Comparison of ENCODE assay signal across 13 cellular contexts in genomic region chr1:201013991-201014815, GRCh38. TPM values are rescaled to one million over a fixed set of nuclear protein-coding genes. Genes with fewer than 3 reads are reported as not detected.
DNase-seq lines count a peak whose midpoint lies in the region; ATAC-seq, FAIRE-seq and TF ChIP-seq lines count a peak whose summit lies in the region.
"Had no signal": no experiment of that assay in that cellular context is flagged by ENCODE, and none has a peak within 500 bp of the region (broad histone marks: within the 10 kb centered on the region; RNA-seq: fewer than 3 reads in every experiment).

No MANE protein-coding gene starts in this region.

- WGBS in heart left ventricle, 4 donors = 40 to 69% (median 54%) methylated on average over 29 to 33 of the region's 33 CpGs
- 84% methylated on average over 28 of the region's 33 CpGs for WGBS in K562 (ENCODE audit: insufficient coverage, low coverage, missing lambda C conversion rate)

- H3K9ac ChIP-seq in K562 (ENCODE audit: insufficient read depth in 1 of 2, low read depth in 2 of 2, low read length in 2 of 2) = peak overlapping the region in 1 of 2 experiments; percentile 36; a peak in 1 of 4 replicates

- H4K20me1 ChIP-seq in K562 (replicated peaks; ENCODE audit: control insufficient read depth, insufficient read depth, low read length) = no peaks in the 10 kb centered on the region

- peak in 2 of 4 donors; percentile 16 to 26 for ATAC-seq in heart left ventricle
- no peak for ATAC-seq in K562
- ATAC-seq in upper lobe of right lung = no peak
- no peak for ATAC-seq in GM18867 (IDR thresholded peaks at IDR 0.05; ENCODE audit: unreplicated experiment)
- no peak for ATAC-seq in sciatic nerve
- ATAC-seq: GM12878; stimulated activated naive CD8-positive, alpha-beta T cell treated with anti-CD3 and anti-CD28 coated beads, Interleukin-15, amount 100 ng/mL, for 72 hours had no signal

- CTCF ChIA-PET in K562 (lab: Yijun Ruan, JAX; ENCODE audit: low intra/inter-chr PET ratio) (no interaction called here), Caco-2 (lab: Charles Lee) (interaction anchor here (0.9 kb wide), 1 partner anchor 72 kb away, joined by 3 read pairs; no protein-coding TSS in a partner anchor)

- POLR2A ChIA-PET in K562 (lab: Yijun Ruan, JAX) (interaction anchor here (2.1 to 3.1 kb wide), 2 partner anchors 8 to 11 kb away, joined by 11 to 13 read pairs; no protein-coding TSS in a partner anchor), Caco-2 (lab: Charles Lee) (no interaction called here)

- intact Hi-C loops in heart left ventricle (cut with DNase I) (no loop called here), cardiac septum (cut with DNase I) (loop anchor here (2.0 kb wide), 1 partner anchor 37 kb away; no protein-coding TSS in a partner anchor), K562 (cut with micrococcal nuclease) (no loop called here), upper lobe of right lung (cut with DNase I) (no loop called here), sciatic nerve (cut with DNase I) (no loop called here), Caco-2 (cut with micrococcal nuclease; ENCODE audit: unreplicated experiment) (no loop called here)

- no peak overlapping the region for H3K4me2 ChIP-seq in K562 (ENCODE audit: insufficient read depth, low read length)

- BruUV-seq in K562 (replicated peaks; lab: Mats Ljungman, UMichigan) (no TSS peak), Caco-2 (replicated peaks; lab: Mats Ljungman, UMichigan) (no TSS peak)

- no peaks in the 10 kb centered on the region for H3K36me3 Mint-ChIP-seq in Caco-2 (ENCODE audit: insufficient read depth, unreplicated experiment)

- H3K27me3 Mint-ChIP-seq in Caco-2 (ENCODE audit: insufficient read depth, unreplicated experiment) = no peaks in the 10 kb centered on the region
- H3K27me3 Mint-ChIP-seq: CD4-positive, alpha-beta memory T cell; stimulated activated naive CD8-positive, alpha-beta T cell treated with anti-CD3 and anti-CD28 coated beads, Interleukin-15, amount 100 ng/mL, for 72 hours had no signal

- H3K27ac Mint-ChIP-seq in Caco-2 (ENCODE audit: unreplicated experiment) = no peak overlapping the region

- no peak overlapping the region for H2AFZ ChIP-seq in K562 (ENCODE audit: low read depth, low read length)

- H3K27me3 ChIP-seq in heart left ventricle (peaks cover 0 to 28% (median 0%) of the 10 kb centered on the region in 9 donors), K562 (ENCODE audit: control insufficient read depth in 2 of 2, insufficient read depth in 2 of 2, low read length in 2 of 2) (no peaks in the 10 kb centered on the region), upper lobe of right lung (no peaks in the 10 kb centered on the region), Caco-2 (replicated peaks; ENCODE audit: control insufficient read depth, insufficient read depth, low read length) (no peaks in the 10 kb centered on the region)

- no peak for DNase-seq in heart left ventricle
- no peak for DNase-seq in cardiac septum (ENCODE audit: low spot score)
- DNase-seq in K562 (ENCODE audit: extremely low read depth in 1 of 4, low spot score in 3 of 4) = peak in 3 of 4 experiments; percentile 53 to 63 (median 62)
- DNase-seq in medulla oblongata (ENCODE audit: extremely low spot score) = peak; percentile 72
- no peak for DNase-seq in upper lobe of right lung
- DNase-seq in sciatic nerve (ENCODE audit: low spot score) = no peak
- no peak for DNase-seq in Caco-2
- DNase-seq: activated CD8-positive, alpha-beta memory T cell treated with anti-CD3 and anti-CD28 coated beads, Interleukin-2, amount 50 U/mL, for 4 hours; CD4-positive, alpha-beta memory T cell; left colon; stimulated activated naive CD8-positive, alpha-beta T cell treated with anti-CD3 and anti-CD28 coated beads, Interleukin-15, amount 100 ng/mL, for 72 hours had no signal

- no peak for TF ChIP-seq EP300 in K562 (IDR thresholded peaks at IDR 0.05; ENCODE audit: low read length)

- no peak for TF ChIP-seq CTCF in heart left ventricle (IDR thresholded peaks at IDR 0.05)
- TF ChIP-seq CTCF in K562 (IDR thresholded peaks at IDR 0.05 in 2 of 3, conservative IDR thresholded peaks at IDR 0.05 in 1 of 3; ENCODE audit: insufficient read depth in 2 of 3, low read depth in 1 of 3, low read length in 3 of 3) = no peak
- no peak for TF ChIP-seq CTCF in upper lobe of right lung (IDR thresholded peaks at IDR 0.05)
- TF ChIP-seq CTCF in Caco-2 (IDR thresholded peaks at IDR 0.05; ENCODE audit: insufficient read depth in 1 of 2, low read depth in 1 of 2, low read length in 1 of 2, severe bottlenecking in 1 of 2, unreplicated experiment in 1 of 2) = no peak

- H3K4me1 Mint-ChIP-seq in Caco-2 (ENCODE audit: low read depth, unreplicated experiment) = peaks cover under 1% of the 10 kb centered on the region

- peaks cover 4% of the 10 kb centered on the region; the same call in 2 of the 3 replicates for H3K79me2 ChIP-seq in K562 (ENCODE audit: control insufficient read depth, insufficient read depth, low read length)

- H3K27ac ChIP-seq in heart left ventricle = no peak overlapping the region
- no peak overlapping the region for H3K27ac ChIP-seq in K562 (ENCODE audit: extremely low read depth, low read depth, low read length)
- no peak overlapping the region for H3K27ac ChIP-seq in upper lobe of right lung

- H3K36me3 ChIP-seq in heart left ventricle = no peaks in the 10 kb centered on the region
- no peaks in the 10 kb centered on the region for H3K36me3 ChIP-seq in K562 (ENCODE audit: control insufficient read depth, insufficient read depth, low read length)
- no peaks in the 10 kb centered on the region for H3K36me3 ChIP-seq in upper lobe of right lung
- H3K36me3 ChIP-seq in Caco-2 (ENCODE audit: control insufficient read depth, insufficient read depth, low read length) = no peaks in the 10 kb centered on the region

- TF ChIP-seq POLR2A in heart left ventricle (IDR thresholded peaks at IDR 0.05) (no peak), K562 (conservative IDR thresholded peaks at IDR 0.05) (no peak)

- H3K9me3 ChIP-seq in heart left ventricle (no peaks in the 10 kb centered on the region), K562 (replicated peaks; ENCODE audit: control insufficient read depth, insufficient read depth, low read depth, low read length) (no peaks in the 10 kb centered on the region), upper lobe of right lung (no peaks in the 10 kb centered on the region), Caco-2 (no peaks in the 10 kb centered on the region)

- H3K4me1 ChIP-seq in heart left ventricle (peaks cover 0 to 65% (median 24%) of the 10 kb centered on the region in 12 donors), K562 (replicated peaks in 1 of 2; ENCODE audit: control insufficient read depth in 2 of 2, insufficient read depth in 2 of 2, low read length in 2 of 2) (peaks cover 45 to 66% of the 10 kb centered on the region in 2 experiments), upper lobe of right lung (peaks cover 41% of the 10 kb centered on the region), Caco-2 (peaks cover under 1% of the 10 kb centered on the region; the same call in 1 of the 2 replicates)

- H3K4me3 ChIP-seq in heart left ventricle (peak overlapping the region in 8 of 12 donors; percentile 2 to 28 (median 16)), K562 (no peak overlapping the region), upper lobe of right lung (peak overlapping the region; percentile 23), Caco-2 (ENCODE audit: low read depth, low read length) (no peak overlapping the region)
- H3K4me3 ChIP-seq: GM12878 had no signal

- H3K9me3 Mint-ChIP-seq in Caco-2 (ENCODE audit: unreplicated experiment) = no peaks in the 10 kb centered on the region
- H3K9me3 Mint-ChIP-seq: CD4-positive, alpha-beta memory T cell; stimulated activated naive CD8-positive, alpha-beta T cell treated with anti-CD3 and anti-CD28 coated beads, Interleukin-15, amount 100 ng/mL, for 72 hours had no signal

- no peaks in the 10 kb centered on the region for H3K9me1 ChIP-seq in K562 (ENCODE audit: control insufficient read depth, insufficient read depth, low read length)

- no peak for TF ChIP-seq RAD21 in K562 (CRISPR knock-in tag; conservative IDR thresholded peaks at IDR 0.05 in 1 of 2, IDR thresholded peaks at IDR 0.05 in 1 of 2)

- FAIRE-seq in K562 (lab: Jason Lieb, UNC) = no peak
- FAIRE-seq: GM12878 had no signal

- in situ Hi-C loops in K562 (cut with MboI) = no loop called here

- H3K4me3 Mint-ChIP-seq in Caco-2 (ENCODE audit: unreplicated experiment) = no peak overlapping the region

TF ChIP-seq in K562, 482 proteins besides CTCF, POLR2A, EP300 and RAD21 (continues in another document):
- TF ChIP-seq ZNF316 (IDR thresholded peaks at IDR 0.05) (peak; percentile 39; the same call in 1 of the 2 replicates), EGR1 (conservative IDR thresholded peaks at IDR 0.05) (peak; percentile 32), ZNF764 (CRISPR knock-in tag; IDR thresholded peaks at IDR 0.05; ENCODE audit: low read depth) (no peak), RBFOX2 (IDR thresholded peaks at IDR 0.05; ENCODE audit: low read depth, low read length) (0 out of 2 replicates have a peak, but pooled peaks have one; percentile 24), MCM3 (IDR thresholded peaks at IDR 0.05) (no peak), XRCC3 (IDR thresholded peaks at IDR 0.05) (no peak), ZNF140 (CRISPR knock-in tag; IDR thresholded peaks at IDR 0.05) (no peak), BCOR (IDR thresholded peaks at IDR 0.05) (no peak)

RNA-seq across cellular contexts. Expression of gene KIF21B, which starts 9.3 kb away (rescaled TPM):
- total RNA-seq in heart left ventricle = 1 to 10 TPM in 2 of 9 donors, under 1 TPM in 7; 0.21 to 3.6 (median 0.47) TPM
- polyA plus RNA-seq in heart left ventricle = under 1 TPM; 0.29 to 0.30 TPM
- 0.73 TPM for total RNA-seq in cardiac septum
- total RNA-seq in K562 (2011; cell fraction: chromatin; rRNA removed; ENCODE audit: low replicate concordance) = 31.5 and 80.0 TPM in 2 replicates
- total RNA-seq in K562 (2011; cell fraction: nucleolus; rRNA removed) = 28.8 and 39.0 TPM in 2 replicates
- total RNA-seq in K562 (2011; cell fraction: nucleoplasm; rRNA removed) = 28.9 and 35.9 TPM in 2 replicates
- 5.9 and 8.4 TPM in 2 replicates for total RNA-seq in K562 (2014; rRNA removed)
- total RNA-seq in K562 (2014; rRNA removed; fragmentation: Illumina TruSeq; extraction: Trizol) = 2.8 and 3.3 TPM in 2 replicates
- total RNA-seq in K562 (2015; rRNA removed; fragmentation: Illumina TruSeq; extraction: Trizol) = 3.1 and 3.3 TPM in 2 replicates
- 11.5 and 13.4 TPM in 2 replicates for total RNA-seq in K562 (2021)
- polyA plus RNA-seq in K562 (2011; rRNA removed) = 7.8 and 15.2 TPM in 2 replicates
- polyA plus RNA-seq in K562 (2011; cell fraction: cytosol; rRNA removed) = 12.7 and 14.0 TPM in 2 replicates
- 44.2 and 45.1 TPM in 2 replicates for polyA plus RNA-seq in K562 (2011; cell fraction: nucleus; rRNA removed)
- polyA plus RNA-seq in K562 (2012) = 7.8 and 10.5 TPM in 2 replicates
- 7.3 and 9.6 TPM in 2 replicates for polyA plus RNA-seq in K562 (2014; fragmentation: Illumina TruSeq; extraction: Trizol)
- polyA plus RNA-seq in K562 (2014; fragmentation: Nextera tagmentation; extraction: Ambion mirVana) = under 1 TPM; 0.46 to 0.48 TPM
- 6.3 and 7.5 TPM in 2 replicates for polyA plus RNA-seq in K562 (2014; rRNA removed)
- polyA minus RNA-seq in K562 (2011; rRNA and poly(A)+ RNA removed) = 13.9 and 15.1 TPM in 2 replicates
- 11.5 and 22.6 TPM in 2 replicates for polyA minus RNA-seq in K562 (2011; cell fraction: cytosol; rRNA and poly(A)+ RNA removed)
- 22.5 and 38.5 TPM in 2 replicates for polyA minus RNA-seq in K562 (2011; cell fraction: nucleus; rRNA and poly(A)+ RNA removed)
- total RNA-seq in upper lobe of right lung = 5.7 TPM
- 3.7 TPM for total RNA-seq in sciatic nerve
- total RNA-seq in Caco-2 (2022) = 2.4 and 2.6 TPM in 2 replicates

Comparison
In these comparisons a context has a peak if more than half of its experiments do, and no peak if none do; other contexts are left out.
1. DNase-seq: peak in K562 (3 of 4) and medulla oblongata (single experiment); none in heart left ventricle (0 of 5), cardiac septum (single experiment), upper lobe of right lung (single experiment), sciatic nerve (single experiment) and Caco-2 (0 of 2).
2. H3K4me3 ChIP-seq: peak in heart left ventricle (8 of 12) and upper lobe of right lung (single experiment); none in K562 (single experiment) and Caco-2 (single experiment).